In the genomic region with DNA sequence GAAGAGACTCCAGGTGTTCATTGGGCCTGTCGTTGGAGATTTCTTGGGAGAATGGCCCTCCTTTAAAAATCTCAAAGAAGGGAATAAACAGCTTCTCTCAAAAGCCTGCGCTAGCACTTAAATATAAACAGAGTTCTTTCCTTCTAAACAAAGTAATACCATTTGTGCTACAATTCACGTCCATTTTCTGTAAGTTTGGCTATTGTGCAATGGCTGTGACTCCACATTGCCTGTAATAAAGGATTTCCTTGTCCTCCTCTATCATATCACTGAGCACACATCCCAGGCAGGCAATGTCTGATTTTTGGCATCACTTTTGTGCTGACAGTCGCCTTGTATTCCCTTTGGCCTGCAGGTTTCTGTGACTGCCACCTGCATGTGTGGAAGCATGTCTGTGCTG, we compare ENCODE assay signal across 2 cellular contexts.
TF ChIP-seq lines count a peak whose summit lies in the region.

No MANE protein-coding gene starts in this region.

TF ChIP-seq in IMR-90, 13 proteins besides CTCF, POLR2A, EP300 and RAD21:
- no peak for TF ChIP-seq MAZ (IDR thresholded peaks at IDR 0.05; ENCODE audit: borderline replicate concordance, low read depth, low read length)
- no peak for TF ChIP-seq MXI1 (IDR thresholded peaks at IDR 0.05; ENCODE audit: borderline replicate concordance, low read depth, low read length)
- TF ChIP-seq CHD1 (IDR thresholded peaks at IDR 0.05; ENCODE audit: low read depth, low read length), result no peak
- TF ChIP-seq, protein P1, sequence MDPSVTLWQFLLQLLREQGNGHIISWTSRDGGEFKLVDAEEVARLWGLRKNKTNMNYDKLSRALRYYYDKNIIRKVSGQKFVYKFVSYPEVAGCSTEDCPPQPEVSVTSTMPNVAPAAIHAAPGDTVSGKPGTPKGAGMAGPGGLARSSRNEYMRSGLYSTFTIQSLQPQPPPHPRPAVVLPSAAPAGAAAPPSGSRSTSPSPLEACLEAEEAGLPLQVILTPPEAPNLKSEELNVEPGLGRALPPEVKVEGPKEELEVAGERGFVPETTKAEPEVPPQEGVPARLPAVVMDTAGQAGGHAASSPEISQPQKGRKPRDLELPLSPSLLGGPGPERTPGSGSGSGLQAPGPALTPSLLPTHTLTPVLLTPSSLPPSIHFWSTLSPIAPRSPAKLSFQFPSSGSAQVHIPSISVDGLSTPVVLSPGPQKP (IDR thresholded peaks at IDR 0.05; ENCODE audit: borderline replicate concordance, low read depth, low read length), result no peak
- no peak for TF ChIP-seq RCOR1 (IDR thresholded peaks at IDR 0.05; ENCODE audit: insufficient replicate concordance, low read length)
- TF ChIP-seq CEBPB (IDR thresholded peaks at IDR 0.05; ENCODE audit: low read depth, low read length), result peak; percentile 97

TF ChIP-seq in K562, 482 proteins besides CTCF, POLR2A, EP300 and RAD21:
- TF ChIP-seq, protein P2, sequence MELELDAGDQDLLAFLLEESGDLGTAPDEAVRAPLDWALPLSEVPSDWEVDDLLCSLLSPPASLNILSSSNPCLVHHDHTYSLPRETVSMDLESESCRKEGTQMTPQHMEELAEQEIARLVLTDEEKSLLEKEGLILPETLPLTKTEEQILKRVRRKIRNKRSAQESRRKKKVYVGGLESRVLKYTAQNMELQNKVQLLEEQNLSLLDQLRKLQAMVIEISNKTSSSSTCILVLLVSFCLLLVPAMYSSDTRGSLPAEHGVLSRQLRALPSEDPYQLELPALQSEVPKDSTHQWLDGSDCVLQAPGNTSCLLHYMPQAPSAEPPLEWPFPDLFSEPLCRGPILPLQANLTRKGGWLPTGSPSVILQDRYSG (tag; conservative IDR thresholded peaks at IDR 0.05; ENCODE audit: low read depth), result no peak
- peak; percentile 49; the same call in 1 of the 2 replicates for TF ChIP-seq CEBPB (tag; IDR thresholded peaks at IDR 0.05)
